1 cellular context compared by ENCODE assay signal in the genomic region with DNA sequence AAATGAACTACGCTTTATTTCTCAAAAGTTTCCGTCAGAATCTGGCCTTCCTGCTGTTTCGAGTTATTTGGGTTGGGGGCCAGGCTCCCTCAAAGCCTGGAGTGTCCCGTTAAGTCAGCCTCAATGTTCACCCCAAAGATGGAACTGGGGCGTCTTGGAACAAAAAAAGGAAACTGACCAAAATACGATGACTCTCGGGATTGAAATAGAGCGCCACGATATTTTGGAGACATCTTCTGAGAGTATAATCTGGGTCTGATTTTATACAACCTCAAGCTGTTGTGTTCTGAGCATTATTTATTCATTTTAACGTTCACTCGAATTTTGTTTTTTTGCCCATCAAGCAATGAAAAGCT.
TF ChIP-seq lines count a peak whose summit lies in the region.

No MANE protein-coding gene starts in this region.

TF ChIP-seq in HepG2, 621 proteins besides CTCF, POLR2A, EP300 and RAD21:
- no peak for TF ChIP-seq SALL1 (CRISPR knock-in tag; IDR thresholded peaks at IDR 0.05)
